22 cellular contexts compared by ENCODE assay signal in genomic region chr3:18843930-18844329, GRCh38.
A peak's percentile ranks its signal among the peaks of the same experiment; 100 is the strongest.
DNase-seq lines count a peak whose midpoint lies in the region; ATAC-seq lines count a peak whose summit lies in the region.
"Had no signal": no experiment of that assay in that cellular context is flagged by ENCODE, and none has a peak within 500 bp of the region (broad histone marks: within the 10 kb centered on the region; RNA-seq: fewer than 3 reads in every experiment).

No MANE protein-coding gene starts in this region.

- H3K27me3 Mint-ChIP-seq in activated T-cell treated with anti-CD3 and anti-CD28 coated beads, Interleukin-2, amount 50 U/mL, for 24 hours = no peaks in the 10 kb centered on the region
- H3K27me3 Mint-ChIP-seq: CD4-positive, alpha-beta memory T cell had no signal

- H3K36me3 ChIP-seq in KOPT-K1 (ENCODE audit: insufficient read depth, low read length) = no peaks in the 10 kb centered on the region
- H3K36me3 ChIP-seq: BLaER1 treated with 17β-estradiol and CSF1 and Interleukin-3, amounts not matched to agents 10 nM and 100 nM had no signal

- DNase-seq in activated T-cell treated with anti-CD3 and anti-CD28 coated beads, Interleukin-2, amount 50 U/mL, for 24 hours = no peak
- DNase-seq in activated T-cell treated with anti-CD3 and anti-CD28 coated beads, Interleukin-2, amount 50 U/mL, for 48 hours = no peak
- peak; percentile 15 for DNase-seq in RPMI8226
- no peak for DNase-seq in AML-193 (lab: John Stamatoyannopoulos, UW)
- DNase-seq: CD4-positive, alpha-beta memory T cell; COR-L47; DMS53; NCI-H1048; NCI-H1417; NCI-H1694; NCI-H2029 treated with DMSO at 0.1 percent for 48 hours; NCI-H446 treated with DMSO at 0.1 percent for 48 hours; NCI-H82; SIG-M5 had no signal

- H3K9me3 ChIP-seq in KOPT-K1 (ENCODE audit: insufficient read depth, low read length, poor library complexity, severe bottlenecking) = no peaks in the 10 kb centered on the region
- H3K9me3 ChIP-seq: BLaER1 treated with 17β-estradiol and CSF1 and Interleukin-3, amounts not matched to agents 10 nM and 100 nM had no signal

- H3K9me3 Mint-ChIP-seq in activated T-cell treated with anti-CD3 and anti-CD28 coated beads, Interleukin-2, amount 50 U/mL, for 24 hours = no peaks in the 10 kb centered on the region

- no peaks in the 10 kb centered on the region for H3K36me3 Mint-ChIP-seq in activated T-cell treated with anti-CD3 and anti-CD28 coated beads, Interleukin-2, amount 50 U/mL, for 24 hours (ENCODE audit: low read depth)
- H3K36me3 Mint-ChIP-seq: CD4-positive, alpha-beta memory T cell had no signal

- no peak for ATAC-seq in GM18498 (IDR thresholded peaks at IDR 0.05; ENCODE audit: unreplicated experiment)
- ATAC-seq in HG03025 (IDR thresholded peaks at IDR 0.05; ENCODE audit: low FRiP score, unreplicated experiment) = no peak
- ATAC-seq: GM12878, HCT116, Panc1 had no signal

- peak overlapping the region; percentile 54 for H3K27ac Mint-ChIP-seq in activated T-cell treated with anti-CD3 and anti-CD28 coated beads, Interleukin-2, amount 50 U/mL, for 24 hours
- H3K27ac Mint-ChIP-seq: CD4-positive, alpha-beta memory T cell had no signal

- H3K27ac ChIP-seq in KOPT-K1 (ENCODE audit: low read depth, low read length, poor library complexity, severe bottlenecking) = peak overlapping the region; percentile 22
- H3K27ac ChIP-seq: BLaER1 treated with 17β-estradiol and CSF1 and Interleukin-3, amounts not matched to agents 10 nM and 100 nM; SK-N-MC had no signal

- H3K4me3 Mint-ChIP-seq in activated T-cell treated with anti-CD3 and anti-CD28 coated beads, Interleukin-2, amount 50 U/mL, for 24 hours = no peak overlapping the region
- H3K4me3 Mint-ChIP-seq: CD4-positive, alpha-beta memory T cell had no signal

- H3K4me1 Mint-ChIP-seq in activated T-cell treated with anti-CD3 and anti-CD28 coated beads, Interleukin-2, amount 50 U/mL, for 24 hours (ENCODE audit: low read depth) = peaks cover 23% of the 10 kb centered on the region
